Comparison of ENCODE assay signal across 1 cellular context in the genomic region with DNA sequence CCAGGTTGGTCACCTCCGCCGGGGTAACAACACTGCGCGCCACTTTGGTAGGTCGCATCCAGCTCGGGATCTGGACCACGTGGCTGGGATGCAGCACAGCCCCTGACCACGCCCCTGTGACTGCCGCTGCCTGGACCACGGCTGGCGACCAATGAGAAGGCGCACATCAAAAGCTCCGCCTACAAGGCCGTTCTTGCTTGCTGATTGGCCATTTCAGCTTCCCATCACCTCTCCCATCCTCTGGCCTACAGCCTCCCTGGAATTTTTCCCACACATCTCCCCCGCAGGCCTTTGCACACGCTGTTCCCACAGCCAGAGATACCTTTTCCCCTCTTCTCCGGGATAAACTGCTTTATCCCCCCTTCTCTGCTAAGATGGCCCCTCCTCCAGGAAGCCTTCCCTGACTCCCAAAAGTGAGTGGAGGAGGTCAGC.
TF ChIP-seq lines count a peak whose summit lies in the region.

No MANE protein-coding gene starts in this region.

TF ChIP-seq in K562, 482 proteins besides CTCF, POLR2A, EP300 and RAD21 (continued from another document and continues in another):
- TF ChIP-seq RCOR1 (IDR thresholded peaks at IDR 0.05; ENCODE audit: borderline replicate concordance in 1 of 2, low read depth in 2 of 2, low read length in 2 of 2) (peak in 1 of 2 experiments; percentile 91; a peak in 3 of 4 replicates), NFYB (IDR thresholded peaks at IDR 0.05; ENCODE audit: extremely low read depth, insufficient read length) (peak; percentile 29), POLR2AphosphoS2 (IDR thresholded peaks at IDR 0.05; ENCODE audit: low read length) (no peak), NR3C1 (CRISPR knock-in tag; IDR thresholded peaks at IDR 0.05) (no peak), BMI1 (IDR thresholded peaks at IDR 0.05; ENCODE audit: low read length) (no peak), GTF2A2 (tag; IDR thresholded peaks at IDR 0.05) (no peak), CHD4 (IDR thresholded peaks at IDR 0.05; ENCODE audit: insufficient read depth, insufficient replicate concordance, low read depth, low read length, poor library complexity, severe bottlenecking) (peak; percentile 79), TCFL5 (CRISPR knock-in tag; conservative IDR thresholded peaks at IDR 0.05) (no peak), TGIF2 (CRISPR knock-in tag; IDR thresholded peaks at IDR 0.05) (no peak), FOS (IDR thresholded peaks at IDR 0.05; ENCODE audit: extremely low read depth, insufficient read length) (no peak), NCOA6 (IDR thresholded peaks at IDR 0.05) (no peak), CEBPB (tag; IDR thresholded peaks at IDR 0.05) (no peak), GATAD2A (IDR thresholded peaks at IDR 0.05) (no peak), ARNT (IDR thresholded peaks at IDR 0.05) (no peak), LEF1 (IDR thresholded peaks at IDR 0.05) (no peak), RBM34 (IDR thresholded peaks at IDR 0.05; ENCODE audit: borderline replicate concordance, insufficient read depth, low read length) (no peak), COPS2 (conservative IDR thresholded peaks at IDR 0.05) (no peak), HOXB6 (CRISPR knock-in tag; IDR thresholded peaks at IDR 0.05; ENCODE audit: borderline replicate concordance) (no peak), TAF1 (IDR thresholded peaks at IDR 0.05; ENCODE audit: control insufficient read depth, extremely low read depth, insufficient read depth, low read length, severe bottlenecking) (no peak), SRSF7 (optimal IDR thresholded peaks at IDR 0.05; ENCODE audit: low read depth, low read length) (no peak), MTF1 (CRISPR knock-in tag; IDR thresholded peaks at IDR 0.05; ENCODE audit: borderline replicate concordance) (no peak), ZNF668 (CRISPR knock-in tag; IDR thresholded peaks at IDR 0.05) (no peak)
- TF ChIP-seq, protein P1, sequence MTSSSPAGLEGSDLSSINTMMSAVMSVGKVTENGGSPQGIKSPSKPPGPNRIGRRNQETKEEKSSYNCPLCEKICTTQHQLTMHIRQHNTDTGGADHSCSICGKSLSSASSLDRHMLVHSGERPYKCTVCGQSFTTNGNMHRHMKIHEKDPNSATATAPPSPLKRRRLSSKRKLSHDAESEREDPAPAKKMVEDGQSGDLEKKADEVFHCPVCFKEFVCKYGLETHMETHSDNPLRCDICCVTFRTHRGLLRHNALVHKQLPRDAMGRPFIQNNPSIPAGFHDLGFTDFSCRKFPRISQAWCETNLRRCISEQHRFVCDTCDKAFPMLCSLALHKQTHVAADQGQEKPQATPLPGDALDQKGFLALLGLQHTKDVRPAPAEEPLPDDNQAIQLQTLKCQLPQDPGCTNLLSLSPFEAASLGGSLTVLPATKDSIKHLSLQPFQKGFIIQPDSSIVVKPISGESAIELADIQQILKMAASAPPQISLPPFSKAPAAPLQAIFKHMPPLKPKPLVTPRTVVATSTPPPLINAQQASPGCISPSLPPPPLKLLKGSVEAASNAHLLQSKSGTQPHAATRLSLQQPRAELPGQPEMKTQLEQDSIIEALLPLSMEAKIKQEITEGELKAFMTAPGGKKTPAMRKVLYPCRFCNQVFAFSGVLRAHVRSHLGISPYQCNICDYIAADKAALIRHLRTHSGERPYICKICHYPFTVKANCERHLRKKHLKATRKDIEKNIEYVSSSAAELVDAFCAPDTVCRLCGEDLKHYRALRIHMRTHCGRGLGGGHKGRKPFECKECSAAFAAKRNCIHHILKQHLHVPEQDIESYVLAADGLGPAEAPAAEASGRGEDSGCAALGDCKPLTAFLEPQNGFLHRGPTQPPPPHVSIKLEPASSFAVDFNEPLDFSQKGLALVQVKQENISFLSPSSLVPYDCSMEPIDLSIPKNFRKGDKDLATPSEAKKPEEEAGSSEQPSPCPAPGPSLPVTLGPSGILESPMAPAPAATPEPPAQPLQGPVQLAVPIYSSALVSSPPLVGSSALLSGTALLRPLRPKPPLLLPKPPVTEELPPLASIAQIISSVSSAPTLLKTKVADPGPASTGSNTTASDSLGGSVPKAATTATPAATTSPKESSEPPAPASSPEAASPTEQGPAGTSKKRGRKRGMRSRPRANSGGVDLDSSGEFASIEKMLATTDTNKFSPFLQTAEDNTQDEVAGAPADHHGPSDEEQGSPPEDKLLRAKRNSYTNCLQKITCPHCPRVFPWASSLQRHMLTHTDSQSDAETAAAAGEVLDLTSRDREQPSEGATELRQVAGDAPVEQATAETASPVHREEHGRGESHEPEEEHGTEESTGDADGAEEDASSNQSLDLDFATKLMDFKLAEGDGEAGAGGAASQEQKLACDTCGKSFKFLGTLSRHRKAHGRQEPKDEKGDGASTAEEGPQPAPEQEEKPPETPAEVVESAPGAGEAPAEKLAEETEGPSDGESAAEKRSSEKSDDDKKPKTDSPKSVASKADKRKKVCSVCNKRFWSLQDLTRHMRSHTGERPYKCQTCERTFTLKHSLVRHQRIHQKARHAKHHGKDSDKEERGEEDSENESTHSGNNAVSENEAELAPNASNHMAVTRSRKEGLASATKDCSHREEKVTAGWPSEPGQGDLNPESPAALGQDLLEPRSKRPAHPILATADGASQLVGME (CRISPR knock-in tag; IDR thresholded peaks at IDR 0.05) = 0 out of 2 replicates have a peak, but pooled peaks have one; percentile 64
- TF ChIP-seq, protein P2, sequence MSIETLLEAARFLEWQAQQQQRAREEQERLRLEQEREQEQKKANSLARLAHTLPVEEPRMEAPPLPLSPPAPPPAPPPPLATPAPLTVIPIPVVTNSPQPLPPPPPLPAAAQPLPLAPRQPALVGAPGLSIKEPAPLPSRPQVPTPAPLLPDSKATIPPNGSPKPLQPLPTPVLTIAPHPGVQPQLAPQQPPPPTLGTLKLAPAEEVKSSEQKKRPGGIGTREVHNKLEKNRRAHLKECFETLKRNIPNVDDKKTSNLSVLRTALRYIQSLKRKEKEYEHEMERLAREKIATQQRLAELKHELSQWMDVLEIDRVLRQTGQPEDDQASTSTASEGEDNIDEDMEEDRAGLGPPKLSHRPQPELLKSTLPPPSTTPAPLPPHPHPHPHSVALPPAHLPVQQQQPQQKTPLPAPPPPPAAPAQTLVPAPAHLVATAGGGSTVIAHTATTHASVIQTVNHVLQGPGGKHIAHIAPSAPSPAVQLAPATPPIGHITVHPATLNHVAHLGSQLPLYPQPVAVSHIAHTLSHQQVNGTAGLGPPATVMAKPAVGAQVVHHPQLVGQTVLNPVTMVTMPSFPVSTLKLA (conservative IDR thresholded peaks at IDR 0.05) = peak; percentile 67 to 75
- TF ChIP-seq, protein P3, sequence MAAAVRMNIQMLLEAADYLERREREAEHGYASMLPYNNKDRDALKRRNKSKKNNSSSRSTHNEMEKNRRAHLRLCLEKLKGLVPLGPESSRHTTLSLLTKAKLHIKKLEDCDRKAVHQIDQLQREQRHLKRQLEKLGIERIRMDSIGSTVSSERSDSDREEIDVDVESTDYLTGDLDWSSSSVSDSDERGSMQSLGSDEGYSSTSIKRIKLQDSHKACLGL (CRISPR knock-in tag; IDR thresholded peaks at IDR 0.05; ENCODE audit: borderline replicate concordance, poor library complexity, severe bottlenecking) = no peak
- TF ChIP-seq, protein P4, sequence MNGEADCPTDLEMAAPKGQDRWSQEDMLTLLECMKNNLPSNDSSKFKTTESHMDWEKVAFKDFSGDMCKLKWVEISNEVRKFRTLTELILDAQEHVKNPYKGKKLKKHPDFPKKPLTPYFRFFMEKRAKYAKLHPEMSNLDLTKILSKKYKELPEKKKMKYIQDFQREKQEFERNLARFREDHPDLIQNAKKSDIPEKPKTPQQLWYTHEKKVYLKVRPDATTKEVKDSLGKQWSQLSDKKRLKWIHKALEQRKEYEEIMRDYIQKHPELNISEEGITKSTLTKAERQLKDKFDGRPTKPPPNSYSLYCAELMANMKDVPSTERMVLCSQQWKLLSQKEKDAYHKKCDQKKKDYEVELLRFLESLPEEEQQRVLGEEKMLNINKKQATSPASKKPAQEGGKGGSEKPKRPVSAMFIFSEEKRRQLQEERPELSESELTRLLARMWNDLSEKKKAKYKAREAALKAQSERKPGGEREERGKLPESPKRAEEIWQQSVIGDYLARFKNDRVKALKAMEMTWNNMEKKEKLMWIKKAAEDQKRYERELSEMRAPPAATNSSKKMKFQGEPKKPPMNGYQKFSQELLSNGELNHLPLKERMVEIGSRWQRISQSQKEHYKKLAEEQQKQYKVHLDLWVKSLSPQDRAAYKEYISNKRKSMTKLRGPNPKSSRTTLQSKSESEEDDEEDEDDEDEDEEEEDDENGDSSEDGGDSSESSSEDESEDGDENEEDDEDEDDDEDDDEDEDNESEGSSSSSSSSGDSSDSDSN (IDR thresholded peaks at IDR 0.05; ENCODE audit: borderline replicate concordance in 1 of 2, low read depth in 2 of 2, low read length in 2 of 2) = no peak
- TF ChIP-seq, protein P5, sequence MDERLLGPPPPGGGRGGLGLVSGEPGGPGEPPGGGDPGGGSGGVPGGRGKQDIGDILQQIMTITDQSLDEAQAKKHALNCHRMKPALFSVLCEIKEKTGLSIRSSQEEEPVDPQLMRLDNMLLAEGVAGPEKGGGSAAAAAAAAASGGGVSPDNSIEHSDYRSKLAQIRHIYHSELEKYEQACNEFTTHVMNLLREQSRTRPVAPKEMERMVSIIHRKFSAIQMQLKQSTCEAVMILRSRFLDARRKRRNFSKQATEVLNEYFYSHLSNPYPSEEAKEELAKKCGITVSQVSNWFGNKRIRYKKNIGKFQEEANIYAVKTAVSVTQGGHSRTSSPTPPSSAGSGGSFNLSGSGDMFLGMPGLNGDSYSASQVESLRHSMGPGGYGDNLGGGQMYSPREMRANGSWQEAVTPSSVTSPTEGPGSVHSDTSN (CRISPR knock-in tag; IDR thresholded peaks at IDR 0.05; ENCODE audit: low read depth) = no peak
- TF ChIP-seq, protein P5 (tag; conservative IDR thresholded peaks at IDR 0.05; ENCODE audit: low read depth) = peak; percentile 44; the same call in 1 of the 2 replicates
- TF ChIP-seq, protein P6, sequence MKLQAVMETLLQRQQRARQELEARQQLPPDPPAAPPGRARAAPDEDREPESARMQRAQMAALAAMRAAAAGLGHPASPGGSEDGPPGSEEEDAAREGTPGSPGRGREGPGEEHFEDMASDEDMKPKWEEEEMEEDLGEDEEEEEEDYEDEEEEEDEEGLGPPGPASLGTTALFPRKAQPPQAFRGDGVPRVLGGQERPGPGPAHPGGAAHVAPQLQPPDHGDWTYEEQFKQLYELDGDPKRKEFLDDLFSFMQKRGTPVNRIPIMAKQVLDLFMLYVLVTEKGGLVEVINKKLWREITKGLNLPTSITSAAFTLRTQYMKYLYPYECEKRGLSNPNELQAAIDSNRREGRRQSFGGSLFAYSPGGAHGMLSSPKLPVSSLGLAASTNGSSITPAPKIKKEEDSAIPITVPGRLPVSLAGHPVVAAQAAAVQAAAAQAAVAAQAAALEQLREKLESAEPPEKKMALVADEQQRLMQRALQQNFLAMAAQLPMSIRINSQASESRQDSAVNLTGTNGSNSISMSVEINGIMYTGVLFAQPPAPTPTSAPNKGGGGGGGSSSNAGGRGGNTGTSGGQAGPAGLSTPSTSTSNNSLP (IDR thresholded peaks at IDR 0.05; ENCODE audit: borderline replicate concordance, low read depth, low read length) = no peak
- TF ChIP-seq, protein P7, sequence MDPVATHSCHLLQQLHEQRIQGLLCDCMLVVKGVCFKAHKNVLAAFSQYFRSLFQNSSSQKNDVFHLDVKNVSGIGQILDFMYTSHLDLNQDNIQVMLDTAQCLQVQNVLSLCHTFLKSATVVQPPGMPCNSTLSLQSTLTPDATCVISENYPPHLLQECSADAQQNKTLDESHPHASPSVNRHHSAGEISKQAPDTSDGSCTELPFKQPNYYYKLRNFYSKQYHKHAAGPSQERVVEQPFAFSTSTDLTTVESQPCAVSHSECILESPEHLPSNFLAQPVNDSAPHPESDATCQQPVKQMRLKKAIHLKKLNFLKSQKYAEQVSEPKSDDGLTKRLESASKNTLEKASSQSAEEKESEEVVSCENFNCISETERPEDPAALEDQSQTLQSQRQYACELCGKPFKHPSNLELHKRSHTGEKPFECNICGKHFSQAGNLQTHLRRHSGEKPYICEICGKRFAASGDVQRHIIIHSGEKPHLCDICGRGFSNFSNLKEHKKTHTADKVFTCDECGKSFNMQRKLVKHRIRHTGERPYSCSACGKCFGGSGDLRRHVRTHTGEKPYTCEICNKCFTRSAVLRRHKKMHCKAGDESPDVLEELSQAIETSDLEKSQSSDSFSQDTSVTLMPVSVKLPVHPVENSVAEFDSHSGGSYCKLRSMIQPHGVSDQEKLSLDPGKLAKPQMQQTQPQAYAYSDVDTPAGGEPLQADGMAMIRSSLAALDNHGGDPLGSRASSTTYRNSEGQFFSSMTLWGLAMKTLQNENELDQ (CRISPR knock-in tag; IDR thresholded peaks at IDR 0.05; ENCODE audit: borderline replicate concordance) = no peak
- TF ChIP-seq, protein P8, sequence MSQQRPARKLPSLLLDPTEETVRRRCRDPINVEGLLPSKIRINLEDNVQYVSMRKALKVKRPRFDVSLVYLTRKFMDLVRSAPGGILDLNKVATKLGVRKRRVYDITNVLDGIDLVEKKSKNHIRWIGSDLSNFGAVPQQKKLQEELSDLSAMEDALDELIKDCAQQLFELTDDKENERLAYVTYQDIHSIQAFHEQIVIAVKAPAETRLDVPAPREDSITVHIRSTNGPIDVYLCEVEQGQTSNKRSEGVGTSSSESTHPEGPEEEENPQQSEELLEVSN (IDR thresholded peaks at IDR 0.05; ENCODE audit: borderline replicate concordance in 1 of 2, extremely low read depth in 1 of 2, insufficient read depth in 1 of 2, insufficient read length in 1 of 2, low read depth in 1 of 2, low read length in 1 of 2, poor library complexity in 1 of 2, severe bottlenecking in 1 of 2) = peak; percentile 50 to 56
